ENCODE assay signal across 26 cellular contexts in the genomic region with DNA sequence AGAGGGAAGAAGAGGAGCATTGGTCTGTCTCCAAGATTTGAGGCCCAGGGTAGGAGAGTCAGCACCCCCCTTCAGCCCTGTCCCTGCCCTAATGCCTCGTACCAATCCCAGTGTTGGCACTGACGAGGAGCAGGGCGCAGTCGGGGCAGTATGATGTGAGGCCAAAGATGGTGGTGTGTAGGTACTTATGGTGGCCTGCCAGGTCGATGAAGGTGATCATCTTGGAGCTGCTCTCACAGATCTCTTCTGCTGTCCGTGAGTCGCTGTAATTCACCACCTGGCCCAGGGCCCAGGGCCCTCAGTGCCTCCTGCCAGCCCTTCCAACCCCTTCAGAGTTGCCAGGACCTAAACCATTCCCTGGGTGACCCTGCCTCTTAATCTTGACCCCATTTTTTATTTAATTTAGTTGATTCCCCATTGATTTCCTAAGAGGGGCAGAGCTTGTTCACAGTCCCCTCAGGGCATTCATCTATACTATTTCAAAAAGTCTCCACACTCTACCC. TPM values are rescaled to one million over a fixed set of nuclear protein-coding genes. Genes with fewer than 3 reads are reported as not detected.
DNase-seq lines count a peak whose midpoint lies in the region; ATAC-seq, FAIRE-seq and TF ChIP-seq lines count a peak whose summit lies in the region.
"Had no signal": no experiment of that assay in that cellular context is flagged by ENCODE, and none has a peak within 500 bp of the region (broad histone marks: within the 10 kb centered on the region; RNA-seq: fewer than 3 reads in every experiment).

No MANE protein-coding gene starts in this region.

- peaks cover 29% of the 10 kb centered on the region for H3K4me1 Mint-ChIP-seq in activated T-cell treated with anti-CD3 and anti-CD28 coated beads, Interleukin-2, amount 50 U/mL, for 72 hours (ENCODE audit: low read depth)
- H3K4me1 Mint-ChIP-seq in activated T-cell treated with anti-CD3 and anti-CD28 coated beads, Interleukin-2, amount 50 U/mL, for 24 hours (ENCODE audit: low read depth), result peaks cover 23% of the 10 kb centered on the region
- H3K4me1 Mint-ChIP-seq in astrocyte (ENCODE audit: low read depth, unreplicated experiment), result peaks cover 18% of the 10 kb centered on the region

- no peak overlapping the region for H4K91ac ChIP-seq in neuronal stem cell (ENCODE audit: low read depth, low read length, poor library complexity)

- no peak overlapping the region for H2BK5ac ChIP-seq in neuronal stem cell (ENCODE audit: low read length)

- no peak overlapping the region for H3K4me3 ChIP-seq in astrocyte (ENCODE audit: insufficient read depth, low read depth, low read length)
- H3K4me3 ChIP-seq in neuronal stem cell (ENCODE audit: low read length in 2 of 2), result peak overlapping the region in 1 of 2 donors; percentile 29
- H3K4me3 ChIP-seq: Peyer's patch had no signal

- no peaks in the 10 kb centered on the region for H3K27me3 Mint-ChIP-seq in activated T-cell treated with anti-CD3 and anti-CD28 coated beads, Interleukin-2, amount 50 U/mL, for 72 hours (ENCODE audit: low read depth)
- no peaks in the 10 kb centered on the region for H3K27me3 Mint-ChIP-seq in activated T-cell treated with anti-CD3 and anti-CD28 coated beads, Interleukin-2, amount 50 U/mL, for 24 hours
- H3K27me3 Mint-ChIP-seq in astrocyte (ENCODE audit: low read depth, unreplicated experiment), result no peaks in the 10 kb centered on the region
- H3K27me3 Mint-ChIP-seq: B cell; CD4-positive, CD25-positive, alpha-beta regulatory T cell had no signal

- H3K27ac Mint-ChIP-seq in activated T-cell treated with anti-CD3 and anti-CD28 coated beads, Interleukin-2, amount 50 U/mL, for 72 hours, result peak overlapping the region; percentile 65
- H3K27ac Mint-ChIP-seq in activated T-cell treated with anti-CD3 and anti-CD28 coated beads, Interleukin-2, amount 50 U/mL, for 24 hours, result no peak overlapping the region
- H3K27ac Mint-ChIP-seq in astrocyte (ENCODE audit: unreplicated experiment), result peak overlapping the region; percentile 66
- H3K27ac Mint-ChIP-seq: B cell had no signal

- TF ChIP-seq POLR2A in GM15510 (IDR thresholded peaks at IDR 0.05; ENCODE audit: borderline replicate concordance, extremely low read depth, insufficient read length), result peak; percentile 5

- no peak for FAIRE-seq in astrocyte (lab: Jason Lieb, UNC)
- FAIRE-seq: GM19239, H1 had no signal

- H3K36me3 ChIP-seq in astrocyte (ENCODE audit: insufficient read depth, low read length) (peaks cover 54% of the 10 kb centered on the region), neuronal stem cell (replicated peaks in 1 of 2; ENCODE audit: control insufficient read depth in 2 of 2, insufficient read depth in 2 of 2, low read length in 2 of 2) (peaks cover 60 to 81% of the 10 kb centered on the region in 2 donors)

- H3K14ac ChIP-seq in neuronal stem cell (ENCODE audit: low read length), result no peak overlapping the region

- no peak overlapping the region for H2BK120ac ChIP-seq in neuronal stem cell (ENCODE audit: low read depth, low read length)

- H3K4me1 ChIP-seq in astrocyte (ENCODE audit: insufficient read depth, low read length) (peaks cover 21% of the 10 kb centered on the region), neuronal stem cell (ENCODE audit: control insufficient read depth in 2 of 2, insufficient read depth in 1 of 2, low read depth in 1 of 2, low read length in 2 of 2) (peaks cover 2 to 5% of the 10 kb centered on the region in 2 donors)
- H3K4me1 ChIP-seq: Caco-2 had no signal

- WGBS in neuronal stem cell (ENCODE audit: extremely low coverage in 2 of 2, insufficient read length in 2 of 2, insufficient replicate concordance in 1 of 2), 2 donors, result no CpG with 5 or more reads among the region's 7 CpGs

- H3K27me3 ChIP-seq in astrocyte (ENCODE audit: insufficient read depth, low read length), result no peaks in the 10 kb centered on the region
- H3K27me3 ChIP-seq in neuronal stem cell (ENCODE audit: control insufficient read depth in 3 of 3, insufficient read depth in 3 of 3, low read depth in 1 of 3, low read length in 3 of 3), result no peaks in the 10 kb centered on the region
- H3K27me3 ChIP-seq: Peyer's patch had no signal

- peaks cover 15% of the 10 kb centered on the region for H4K20me1 ChIP-seq in astrocyte (ENCODE audit: insufficient read depth, low read length)

- no peak for TF ChIP-seq CTCF in astrocyte (IDR thresholded peaks at IDR 0.05; ENCODE audit: insufficient read depth, low read depth, low read length)

- no peak overlapping the region for H2AK5ac ChIP-seq in neuronal stem cell (ENCODE audit: low read depth, low read length)

- H3K23ac ChIP-seq in neuronal stem cell (ENCODE audit: low read depth, low read length, poor library complexity), result peak overlapping the region; percentile 14

- no peak for ATAC-seq in activated T-cell treated with anti-CD3 and anti-CD28 coated beads, Interleukin-2, amount 50 U/mL, for 72 hours (replicated peaks in 1 of 2)
- no peak for ATAC-seq in HG03354 (IDR thresholded peaks at IDR 0.05; ENCODE audit: poor library complexity, severe bottlenecking, unreplicated experiment)
- ATAC-seq: Right ventricle myocardium inferior had no signal

- H3K4me2 ChIP-seq in astrocyte (ENCODE audit: low read length) (no peak overlapping the region), neuronal stem cell (ENCODE audit: insufficient read depth, low read length, poor library complexity, severe bottlenecking) (no peak overlapping the region)
- H3K4me2 ChIP-seq: KMS-11 had no signal

- H3K27ac ChIP-seq in astrocyte (ENCODE audit: low read depth, low read length), result no peak overlapping the region
- no peak overlapping the region for H3K27ac ChIP-seq in neuronal stem cell (replicated peaks; ENCODE audit: low read length)
- H3K27ac ChIP-seq: KMS-11, Peyer's patch had no signal

- H4K8ac ChIP-seq in neuronal stem cell (ENCODE audit: low read depth, low read length), result no peak overlapping the region

- peaks cover 27 to 36% of the 10 kb centered on the region in 2 donors for H3K36me3 Mint-ChIP-seq in activated T-cell treated with anti-CD3 and anti-CD28 coated beads, Interleukin-2, amount 50 U/mL, for 72 hours (ENCODE audit: insufficient read depth in 2 of 2)
- peaks cover 80% of the 10 kb centered on the region for H3K36me3 Mint-ChIP-seq in activated T-cell treated with anti-CD3 and anti-CD28 coated beads, Interleukin-2, amount 50 U/mL, for 24 hours (ENCODE audit: low read depth)
- peaks cover 50% of the 10 kb centered on the region for H3K36me3 Mint-ChIP-seq in astrocyte (ENCODE audit: low read depth, unreplicated experiment)

- no peak for DNase-seq in activated T-cell treated with anti-CD3 and anti-CD28 coated beads, Interleukin-2, amount 50 U/mL, for 72 hours
- DNase-seq in activated T-cell treated with anti-CD3 and anti-CD28 coated beads, Interleukin-2, amount 50 U/mL, for 24 hours, result no peak
- DNase-seq in astrocyte (ENCODE audit: low read depth), result no peak
- DNase-seq in neuronal stem cell (ENCODE audit: low spot score), result no peak
- DNase-seq in NCI-H82 (lab: John Stamatoyannopoulos, UW), result no peak
- DNase-seq in SIG-M5 (lab: John Stamatoyannopoulos, UW), result no peak
- DNase-seq: Caco-2; CD4-positive, CD25-positive, alpha-beta regulatory T cell; GDM1; NCI-H1048; NCI-H1436 treated with DMSO at 0.1 percent for 48 hours; NCI-H2081; NCI-H2171 treated with DMSO at 0.1 percent for 48 hours; NCI-H446 treated with DMSO at 0.1 percent for 48 hours; NCI-H69; NK-92 treated with Interleukin-12 subunit alpha and Interleukin-12 subunit beta, amount 100 ng/mL, for 24 hours; Peyer's patch had no signal

- H3K9ac ChIP-seq in astrocyte (ENCODE audit: low read length), result no peak overlapping the region
- H3K9ac ChIP-seq in neuronal stem cell (ENCODE audit: low read depth, low read length, poor library complexity), result no peak overlapping the region
- H3K9ac ChIP-seq: KMS-11 had no signal

- H3K18ac ChIP-seq in neuronal stem cell (ENCODE audit: low read length), result no peak overlapping the region

- peaks cover 7% of the 10 kb centered on the region for H3K79me1 ChIP-seq in neuronal stem cell (ENCODE audit: low read depth, low read length)

- H3K79me2 ChIP-seq in astrocyte (ENCODE audit: insufficient read depth, low read length), result peaks cover 50% of the 10 kb centered on the region

- no peak overlapping the region for H3K4me3 Mint-ChIP-seq in activated T-cell treated with anti-CD3 and anti-CD28 coated beads, Interleukin-2, amount 50 U/mL, for 72 hours
- H3K4me3 Mint-ChIP-seq in activated T-cell treated with anti-CD3 and anti-CD28 coated beads, Interleukin-2, amount 50 U/mL, for 24 hours, result no peak overlapping the region
- H3K4me3 Mint-ChIP-seq in astrocyte (ENCODE audit: unreplicated experiment), result no peak overlapping the region
- H3K4me3 Mint-ChIP-seq: B cell had no signal

- no peaks in the 10 kb centered on the region for H3K9me3 Mint-ChIP-seq in activated T-cell treated with anti-CD3 and anti-CD28 coated beads, Interleukin-2, amount 50 U/mL, for 72 hours
- H3K9me3 Mint-ChIP-seq in activated T-cell treated with anti-CD3 and anti-CD28 coated beads, Interleukin-2, amount 50 U/mL, for 24 hours, result no peaks in the 10 kb centered on the region
- no peaks in the 10 kb centered on the region for H3K9me3 Mint-ChIP-seq in astrocyte (ENCODE audit: unreplicated experiment)
- H3K9me3 Mint-ChIP-seq: CD4-positive, CD25-positive, alpha-beta regulatory T cell had no signal

- no peaks in the 10 kb centered on the region for H3K9me3 ChIP-seq in astrocyte (ENCODE audit: insufficient read depth, low read depth, low read length)
- H3K9me3 ChIP-seq in neuronal stem cell (replicated peaks in 1 of 2; ENCODE audit: control insufficient read depth in 2 of 2, insufficient read depth in 1 of 2, low read depth in 1 of 2, low read length in 2 of 2), result no peaks in the 10 kb centered on the region
- H3K9me3 ChIP-seq: Caco-2, Peyer's patch had no signal

- H2AFZ ChIP-seq in astrocyte (ENCODE audit: low read depth, low read length), result no peak overlapping the region
- no peak overlapping the region for H2AFZ ChIP-seq in neuronal stem cell (ENCODE audit: low read length)

- H2BK15ac ChIP-seq in neuronal stem cell (ENCODE audit: low read length), result no peak overlapping the region

- no peak overlapping the region for H3K4ac ChIP-seq in neuronal stem cell (ENCODE audit: low read length)

- H2BK12ac ChIP-seq in neuronal stem cell (ENCODE audit: low read length), result no peak overlapping the region

RNA-seq across cellular contexts. Expression of gene GTPBP2, which starts 4.2 kb away (rescaled TPM):
- 100 to 1,000 TPM in 1 of 2 donors, 10 to 100 TPM in 1; 99.0 to 137 TPM for total RNA-seq in activated T-cell treated with anti-CD3 and anti-CD28 coated beads, Interleukin-2, amount 50 U/mL, for 72 hours
- total RNA-seq in astrocyte, result 86.6 and 90.6 TPM in 2 replicates
- polyA plus RNA-seq in neuronal stem cell (2013, experiment 1 of 2), result 49.3 TPM
- 48.3 TPM for polyA plus RNA-seq in neuronal stem cell (2013, experiment 2 of 2)

RNA-seq across cellular contexts. Expression of gene MAD2L1BP, which starts 10.8 kb away (rescaled TPM):
- total RNA-seq in activated T-cell treated with anti-CD3 and anti-CD28 coated beads, Interleukin-2, amount 50 U/mL, for 72 hours, result 10 to 100 TPM; 40.4 to 41.3 TPM
- 28.0 and 32.2 TPM in 2 replicates for total RNA-seq in astrocyte
- 21.5 TPM for polyA plus RNA-seq in neuronal stem cell (2013, experiment 1 of 2)
- polyA plus RNA-seq in neuronal stem cell (2013, experiment 2 of 2), result 22.5 TPM

RNA-seq across cellular contexts. Expression of gene RSPH9, which starts 20.0 kb away (rescaled TPM):
- total RNA-seq in activated T-cell treated with anti-CD3 and anti-CD28 coated beads, Interleukin-2, amount 50 U/mL, for 72 hours, result under 1 TPM in 1 of 2 donors, not detected in 1; 0.12 TPM
- total RNA-seq in astrocyte, result 0.30 and 0.55 TPM in 2 replicates
- 1.8 TPM for polyA plus RNA-seq in neuronal stem cell (2013, experiment 1 of 2)
- polyA plus RNA-seq in neuronal stem cell (2013, experiment 2 of 2), result 1.5 TPM
- total RNA-seq: A172, B cell, Caco-2, Daoy had no signal

RNA-seq across cellular contexts. Expression of gene POLH, which starts 48.9 kb away (rescaled TPM):
- total RNA-seq in activated T-cell treated with anti-CD3 and anti-CD28 coated beads, Interleukin-2, amount 50 U/mL, for 72 hours, result 10 to 100 TPM; 34.8 to 37.3 TPM
- 53.0 and 58.0 TPM in 2 replicates for total RNA-seq in astrocyte
- polyA plus RNA-seq in neuronal stem cell (2013, experiment 1 of 2), result 6.3 TPM
- polyA plus RNA-seq in neuronal stem cell (2013, experiment 2 of 2), result 6.4 TPM

RNA-seq across cellular contexts. Expression of gene XPO5, which starts 49.0 kb away (rescaled TPM):
- total RNA-seq in activated T-cell treated with anti-CD3 and anti-CD28 coated beads, Interleukin-2, amount 50 U/mL, for 72 hours, result 100 to 1,000 TPM; 104 to 150 TPM
- total RNA-seq in astrocyte, result 53.0 and 62.6 TPM in 2 replicates
- 32.1 TPM for polyA plus RNA-seq in neuronal stem cell (2013, experiment 1 of 2)
- polyA plus RNA-seq in neuronal stem cell (2013, experiment 2 of 2), result 32.5 TPM
